Comparison of ENCODE assay signal across 8 cellular contexts in the genomic region with DNA sequence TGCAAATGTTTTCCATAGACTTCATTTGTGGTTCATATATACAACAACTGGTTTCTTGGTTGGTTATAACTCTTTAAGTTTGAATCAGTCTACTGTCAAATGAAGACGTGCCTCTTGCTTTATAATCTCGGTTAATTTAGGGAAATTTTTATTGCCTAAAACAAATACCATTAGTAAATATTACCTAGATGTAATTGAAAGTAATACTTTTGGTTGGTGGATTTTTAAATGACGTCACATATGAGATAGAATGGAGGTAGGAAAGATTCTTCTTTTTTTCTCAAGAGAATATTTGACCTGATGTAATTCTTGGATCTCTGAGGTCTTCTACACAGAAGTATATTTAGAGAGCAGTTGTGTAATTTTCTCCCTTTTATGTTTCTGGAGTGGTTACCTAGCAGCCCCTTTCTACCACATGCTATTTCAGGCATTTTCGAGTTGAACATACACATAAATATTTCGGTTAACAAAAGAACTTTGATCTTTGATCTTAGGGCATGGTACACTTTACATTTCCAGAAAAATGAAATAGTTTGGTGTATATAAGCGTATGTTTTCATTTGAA. TPM values are rescaled to one million over a fixed set of nuclear protein-coding genes. Genes with fewer than 3 reads are reported as not detected.
DNase-seq lines count a peak whose midpoint lies in the region; ATAC-seq and TF ChIP-seq lines count a peak whose summit lies in the region.

No MANE protein-coding gene starts in this region.

- H3K9ac ChIP-seq in BLaER1 = peak overlapping the region; percentile 85; the same call in 1 of the 2 replicates

- H3K9me3 Mint-ChIP-seq in endothelial cell (ENCODE audit: unreplicated experiment) = no peaks in the 10 kb centered on the region

- H3K27ac ChIP-seq in BLaER1 (peak overlapping the region; percentile 95), osteoblast (ENCODE audit: low read depth, low read length) (peak overlapping the region; percentile 90)

- H3K4me2 ChIP-seq in BLaER1 (peak overlapping the region; percentile 69), osteoblast (ENCODE audit: insufficient read depth, low read length) (peak overlapping the region; percentile 84)

- peaks cover 58% of the 10 kb centered on the region for H3K79me2 ChIP-seq in osteoblast (ENCODE audit: insufficient read depth, low read length)

- ATAC-seq in GM18520 (IDR thresholded peaks at IDR 0.05; ENCODE audit: unreplicated experiment) = peak; percentile 32
- ATAC-seq in HG03135 (IDR thresholded peaks at IDR 0.05; ENCODE audit: unreplicated experiment) = peak; percentile 38

- peak overlapping the region; percentile 98 for H3K27ac Mint-ChIP-seq in endothelial cell (ENCODE audit: unreplicated experiment)

- peaks cover 4% of the 10 kb centered on the region for H3K36me3 Mint-ChIP-seq in endothelial cell (ENCODE audit: low read depth, unreplicated experiment)

- no peaks in the 10 kb centered on the region for H3K27me3 ChIP-seq in BLaER1
- no peaks in the 10 kb centered on the region for H3K27me3 ChIP-seq in osteoblast (ENCODE audit: insufficient read depth, low read length)

- H3K4me1 ChIP-seq in BLaER1 = peaks cover 7% of the 10 kb centered on the region; the same call in 1 of the 2 replicates
- peaks cover 16% of the 10 kb centered on the region for H3K4me1 ChIP-seq in osteoblast (ENCODE audit: insufficient read depth, low read length)

- peaks cover 5% of the 10 kb centered on the region; the same call in 1 of the 2 replicates for H4K20me1 ChIP-seq in BLaER1
- no peaks in the 10 kb centered on the region for H4K20me1 ChIP-seq in osteoblast (ENCODE audit: insufficient read depth, low read length)

- H3K4me3 ChIP-seq in BLaER1 (peak overlapping the region; percentile 69), osteoblast (ENCODE audit: insufficient read depth, low read length) (peak overlapping the region; percentile 84)

- H3K9me3 ChIP-seq in BLaER1 (peaks cover 30% of the 10 kb centered on the region), osteoblast (ENCODE audit: low read depth, low read length) (no peaks in the 10 kb centered on the region)

- peak overlapping the region; percentile 98 for H3K4me3 Mint-ChIP-seq in endothelial cell (ENCODE audit: unreplicated experiment)

- DNase-seq in SK-MEL-5 (ENCODE audit: low read depth, low spot score) (peak; percentile 20), endothelial cell (ENCODE audit: low spot score) (no peak), osteoblast (ENCODE audit: insufficient read length, low spot score, missing footprints) (no peak), middle frontal gyrus (ENCODE audit: extremely low spot score, low spot score) (no peak), cortex of kidney (lab: John Stamatoyannopoulos, UW) (no peak)

- TF ChIP-seq CTCF in endothelial cell (IDR thresholded peaks at IDR 0.05; ENCODE audit: unreplicated experiment) (no peak), osteoblast (IDR thresholded peaks at IDR 0.05; ENCODE audit: extremely low read depth, low read depth, low read length) (no peak)

- peaks cover 11% of the 10 kb centered on the region for H3K4me1 Mint-ChIP-seq in endothelial cell (ENCODE audit: unreplicated experiment)

- H3K36me3 ChIP-seq in BLaER1 = peaks cover 16% of the 10 kb centered on the region
- no peaks in the 10 kb centered on the region for H3K36me3 ChIP-seq in osteoblast (ENCODE audit: insufficient read depth, low read length)

- H3K27me3 Mint-ChIP-seq in endothelial cell (ENCODE audit: unreplicated experiment) = peaks cover 10% of the 10 kb centered on the region

- H2AFZ ChIP-seq in osteoblast (ENCODE audit: low read length) = peak overlapping the region; percentile 41

- in situ Hi-C loops in SK-MEL-5 (cut with HindIII; ENCODE audit: low pct_unique_long_range_greater_than_20kb, low sequenced_read_pairs) = no loop called here

RNA-seq across cellular contexts. Expression of gene ATF7IP, which starts 1.7 kb away (rescaled TPM):
- 16.9 and 19.4 TPM in 2 replicates for total RNA-seq in SK-MEL-5 (2014; rRNA removed; shearing (Covaris generic))
- 13.2 and 17.1 TPM in 2 replicates for polyA plus RNA-seq in SK-MEL-5 (2015; cell fraction: cytosol; rRNA removed)
- polyA plus RNA-seq in SK-MEL-5 (2015; cell fraction: nucleus; rRNA removed) = 15.6 and 24.2 TPM in 2 replicates
- total RNA-seq in endothelial cell (ENCODE audit: unreplicated experiment) (153 TPM), osteoblast (29.3 and 32.7 TPM in 2 replicates)
